In genomic region chr15:77607894-77608261, GRCh38 we compare ENCODE assay signal across 1 cellular context.
TF ChIP-seq lines count a peak whose summit lies in the region.

No MANE protein-coding gene starts in this region.

TF ChIP-seq in K562, 482 proteins besides CTCF, POLR2A, EP300 and RAD21 (continued from another document):
- TF ChIP-seq ELK3 (CRISPR knock-in tag; IDR thresholded peaks at IDR 0.05), result no peak
- TF ChIP-seq MBD2 (IDR thresholded peaks at IDR 0.05; ENCODE audit: borderline replicate concordance, low read depth), result no peak
- no peak for TF ChIP-seq HDAC2 (IDR thresholded peaks at IDR 0.05)
- no peak for TF ChIP-seq KDM1A (IDR thresholded peaks at IDR 0.05)
- TF ChIP-seq REST (CRISPR knock-in tag; IDR thresholded peaks at IDR 0.05; ENCODE audit: low read depth), result no peak
- no peak for TF ChIP-seq TFAM (CRISPR knock-in tag; conservative IDR thresholded peaks at IDR 0.05)
- no peak for TF ChIP-seq ZBTB40 (IDR thresholded peaks at IDR 0.05)
- 0 out of 2 replicates have a peak, but pooled peaks have one; percentile 0 for TF ChIP-seq ZBTB40 (CRISPR knock-in tag; IDR thresholded peaks at IDR 0.05)
- peak; percentile 30; the same call in 1 of the 2 replicates for TF ChIP-seq ZBTB7A (IDR thresholded peaks at IDR 0.05; ENCODE audit: borderline replicate concordance, control insufficient read depth, low read depth, low read length)
- TF ChIP-seq ZNF282 (CRISPR knock-in tag; IDR thresholded peaks at IDR 0.05), result no peak
- TF ChIP-seq SRSF7 (optimal IDR thresholded peaks at IDR 0.05; ENCODE audit: low read depth, low read length), result no peak
- TF ChIP-seq, protein P1, sequence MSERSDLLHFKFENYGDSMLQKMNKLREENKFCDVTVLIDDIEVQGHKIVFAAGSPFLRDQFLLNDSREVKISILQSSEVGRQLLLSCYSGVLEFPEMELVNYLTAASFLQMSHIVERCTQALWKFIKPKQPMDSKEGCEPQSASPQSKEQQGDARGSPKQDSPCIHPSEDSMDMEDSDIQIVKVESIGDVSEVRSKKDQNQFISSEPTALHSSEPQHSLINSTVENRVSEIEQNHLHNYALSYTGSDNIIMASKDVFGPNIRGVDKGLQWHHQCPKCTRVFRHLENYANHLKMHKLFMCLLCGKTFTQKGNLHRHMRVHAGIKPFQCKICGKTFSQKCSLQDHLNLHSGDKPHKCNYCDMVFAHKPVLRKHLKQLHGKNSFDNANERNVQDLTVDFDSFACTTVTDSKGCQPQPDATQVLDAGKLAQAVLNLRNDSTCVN (CRISPR knock-in tag; IDR thresholded peaks at IDR 0.05), result no peak
- TF ChIP-seq E2F5 (CRISPR knock-in tag; IDR thresholded peaks at IDR 0.05), result no peak
- no peak for TF ChIP-seq ZNF23 (CRISPR knock-in tag; IDR thresholded peaks at IDR 0.05)
- no peak for TF ChIP-seq CHD2 (IDR thresholded peaks at IDR 0.05; ENCODE audit: low read depth, low read length)
- TF ChIP-seq XRCC3 (IDR thresholded peaks at IDR 0.05), result no peak
- TF ChIP-seq, protein P2, sequence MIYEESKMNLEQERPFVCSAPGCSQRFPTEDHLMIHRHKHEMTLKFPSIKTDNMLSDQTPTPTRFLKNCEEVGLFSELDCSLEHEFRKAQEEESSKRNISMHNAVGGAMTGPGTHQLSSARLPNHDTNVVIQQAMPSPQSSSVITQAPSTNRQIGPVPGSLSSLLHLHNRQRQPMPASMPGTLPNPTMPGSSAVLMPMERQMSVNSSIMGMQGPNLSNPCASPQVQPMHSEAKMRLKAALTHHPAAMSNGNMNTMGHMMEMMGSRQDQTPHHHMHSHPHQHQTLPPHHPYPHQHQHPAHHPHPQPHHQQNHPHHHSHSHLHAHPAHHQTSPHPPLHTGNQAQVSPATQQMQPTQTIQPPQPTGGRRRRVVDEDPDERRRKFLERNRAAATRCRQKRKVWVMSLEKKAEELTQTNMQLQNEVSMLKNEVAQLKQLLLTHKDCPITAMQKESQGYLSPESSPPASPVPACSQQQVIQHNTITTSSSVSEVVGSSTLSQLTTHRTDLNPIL (CRISPR knock-in tag; IDR thresholded peaks at IDR 0.05), result no peak
- no peak for TF ChIP-seq NFRKB (IDR thresholded peaks at IDR 0.05; ENCODE audit: low read depth)
- TF ChIP-seq ZNF3 (CRISPR knock-in tag; IDR thresholded peaks at IDR 0.05), result no peak
- no peak for TF ChIP-seq RBM34 (IDR thresholded peaks at IDR 0.05; ENCODE audit: borderline replicate concordance, insufficient read depth, low read length)
- peak; percentile 44; the same call in 1 of the 2 replicates for TF ChIP-seq L3MBTL2 (IDR thresholded peaks at IDR 0.05)
- TF ChIP-seq HNRNPLL (IDR thresholded peaks at IDR 0.05; ENCODE audit: low read depth, low read length, poor library complexity, severe bottlenecking), result no peak
- TF ChIP-seq ATF4 (CRISPR knock-in tag; IDR thresholded peaks at IDR 0.05), result no peak
- no peak for TF ChIP-seq PHTF2 (CRISPR knock-in tag; IDR thresholded peaks at IDR 0.05)
- TF ChIP-seq ZNF212 (CRISPR knock-in tag; IDR thresholded peaks at IDR 0.05), result no peak
- peak; percentile 75 for TF ChIP-seq ATF3 (IDR thresholded peaks at IDR 0.05)
- no peak for TF ChIP-seq ATF3 (CRISPR knock-in tag; conservative IDR thresholded peaks at IDR 0.05)
